ENCODE assay signal across 13 cellular contexts in the genomic region with DNA sequence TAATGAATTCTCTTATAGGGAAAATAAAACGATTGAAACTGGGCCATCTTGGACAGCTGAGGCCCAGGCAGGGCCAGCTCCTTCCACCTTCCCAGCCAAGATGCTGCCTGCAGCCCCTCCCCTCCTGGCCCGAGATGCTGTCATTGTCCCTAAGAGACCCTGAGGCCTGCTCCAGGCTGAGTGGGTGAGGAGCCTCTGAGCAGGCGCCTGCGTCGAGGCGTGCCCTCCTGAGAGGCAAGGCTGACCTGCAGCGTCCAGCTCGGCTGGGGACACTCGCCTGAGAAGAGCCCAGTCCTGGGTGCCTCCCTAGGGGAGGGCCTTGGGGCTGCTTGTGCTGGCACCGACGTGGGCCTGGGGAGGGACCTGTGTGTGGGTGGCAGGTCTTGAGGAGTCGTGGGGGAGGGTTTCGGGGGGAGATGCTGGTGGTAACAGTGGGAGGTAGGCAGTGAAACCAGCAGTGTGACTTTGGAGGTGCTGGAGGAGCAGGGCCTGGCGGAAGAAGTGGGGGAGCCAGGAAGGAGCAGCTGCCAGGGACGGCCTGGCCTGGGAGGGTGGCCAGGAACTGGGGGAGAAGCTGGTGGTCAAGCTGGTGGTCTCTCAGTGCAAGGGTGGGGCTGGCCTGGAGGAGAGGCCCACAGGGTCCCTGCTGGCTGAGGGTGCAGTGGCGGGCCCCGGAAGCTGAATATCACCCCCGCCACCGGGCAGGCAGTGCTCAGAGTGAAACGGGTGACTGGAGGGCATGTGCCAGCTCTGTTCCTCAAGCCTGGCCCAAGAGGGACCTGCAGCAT. TPM values are rescaled to one million over a fixed set of nuclear protein-coding genes. Genes with fewer than 3 reads are reported as not detected.
A peak's percentile ranks its signal among the peaks of the same experiment; 100 is the strongest.
DNase-seq lines count a peak whose midpoint lies in the region; ATAC-seq and TF ChIP-seq lines count a peak whose summit lies in the region.
"Had no signal": no experiment of that assay in that cellular context is flagged by ENCODE, and none has a peak within 500 bp of the region (broad histone marks: within the 10 kb centered on the region; RNA-seq: fewer than 3 reads in every experiment).

No MANE protein-coding gene starts in this region.

- H3K36me3 ChIP-seq in BLaER1 treated with 17β-estradiol and CSF1 and Interleukin-3, amounts not matched to agents 10 nM and 100 nM, result peaks cover 0 to 2% (median 0%) of the 10 kb centered on the region in 11 experiments; a peak in 3 of 22 replicates
- H3K36me3 ChIP-seq in ascending aorta, result no peaks in the 10 kb centered on the region
- no peaks in the 10 kb centered on the region for H3K36me3 ChIP-seq in iPS-20b (ENCODE audit: insufficient read depth, low read depth, low read length)
- H3K36me3 ChIP-seq: neutrophil had no signal

- no peak for TF ChIP-seq CTCF in ascending aorta (IDR thresholded peaks at IDR 0.05)

- ATAC-seq in GM21528 (IDR thresholded peaks at IDR 0.05; ENCODE audit: low FRiP score, unreplicated experiment), result no peak
- no peak for ATAC-seq in GM18873 (IDR thresholded peaks at IDR 0.05; ENCODE audit: low FRiP score, unreplicated experiment)
- no peak for ATAC-seq in GM19395 (IDR thresholded peaks at IDR 0.05; ENCODE audit: unreplicated experiment)

- DNase-seq in ascending aorta (ENCODE audit: low spot score in 2 of 2), result no peak
- no peak for DNase-seq in activated naive CD4-positive, alpha-beta T cell treated with Interleukin-2 at 50 U/mL for 16 hours
- DNase-seq: stimulated activated CD4-positive, alpha-beta T cell treated with anti-CD3 and anti-CD28 coated beads, Interleukin-1b, Interleukin-23, amount 100 ng/mL, for 48 hours; stimulated activated naive CD4-positive, alpha-beta T cell treated with Interleukin-2 at 50 U/mL for 16 hours; T1000 had no signal

- peak overlapping the region in 10 of 11 experiments; percentile 27 to 85 (median 60); a peak in 19 of 22 replicates for H3K9ac ChIP-seq in BLaER1 treated with 17β-estradiol and CSF1 and Interleukin-3, amounts not matched to agents 10 nM and 100 nM
- H3K9ac ChIP-seq in iPS-20b (ENCODE audit: low read depth, low read length), result 0 out of 2 replicates have a peak overlapping the region, but pooled peaks have one; percentile 51

- H3K4me3 ChIP-seq in BLaER1 treated with 17β-estradiol and CSF1 and Interleukin-3, amounts not matched to agents 10 nM and 100 nM, result no peak overlapping the region; a peak in 1 of 20 replicates
- H3K4me3 ChIP-seq in ascending aorta (no peak overlapping the region), iPS-20b (ENCODE audit: low read length) (no peak overlapping the region), skin epidermis (no peak overlapping the region)

- peak overlapping the region; percentile 86 to 100 (median 100) for H3K4me2 ChIP-seq in BLaER1 treated with 17β-estradiol and CSF1 and Interleukin-3, amounts not matched to agents 10 nM and 100 nM

- H3K4me1 ChIP-seq in BLaER1 treated with 17β-estradiol and CSF1 and Interleukin-3, amounts not matched to agents 10 nM and 100 nM, result peaks cover 91 to 100% (median 99%) of the 10 kb centered on the region in 10 experiments
- H3K4me1 ChIP-seq in ascending aorta (peaks cover 2 to 3% of the 10 kb centered on the region in 2 donors), iPS-20b (ENCODE audit: insufficient read depth, low read length) (peaks cover 5% of the 10 kb centered on the region)

- H3K9me3 ChIP-seq in BLaER1 treated with 17β-estradiol and CSF1 and Interleukin-3, amounts not matched to agents 10 nM and 100 nM (replicated peaks in 1 of 11), result no peaks in the 10 kb centered on the region
- H3K9me3 ChIP-seq in ascending aorta (no peaks in the 10 kb centered on the region), iPS-20b (ENCODE audit: insufficient read depth, low read depth, low read length) (no peaks in the 10 kb centered on the region)
- H3K9me3 ChIP-seq: neutrophil had no signal

- H3K27me3 ChIP-seq in BLaER1 treated with 17β-estradiol and CSF1 and Interleukin-3, amounts not matched to agents 10 nM and 100 nM, result peaks cover 0 to 20% (median 0%) of the 10 kb centered on the region in 11 experiments; a peak in 4 of 22 replicates
- H3K27me3 ChIP-seq in ascending aorta, result no peaks in the 10 kb centered on the region
- no peaks in the 10 kb centered on the region for H3K27me3 ChIP-seq in iPS-20b (ENCODE audit: insufficient read depth, low read length)

- H4K20me1 ChIP-seq in BLaER1 treated with 17β-estradiol and CSF1 and Interleukin-3, amounts not matched to agents 10 nM and 100 nM, result peaks cover 0 to 78% (median 31%) of the 10 kb centered on the region in 11 experiments; a peak in 15 of 22 replicates

- H3K27ac ChIP-seq in BLaER1 treated with 17β-estradiol and CSF1 and Interleukin-3, amounts not matched to agents 10 nM and 100 nM, result peak overlapping the region; percentile 41 to 92 (median 67); a peak in 20 of 22 replicates
- H3K27ac ChIP-seq in ascending aorta, result peak overlapping the region; percentile 34 to 76
- H3K27ac ChIP-seq in iPS-20b (ENCODE audit: low read length), result no peak overlapping the region
- peak overlapping the region in 19 of 21 experiments; percentile 2 to 88 (median 56) for H3K27ac ChIP-seq in skin epidermis
- H3K27ac ChIP-seq: neutrophil had no signal

- intact Hi-C loops in ascending aorta (cut with DNase I), result no loop called here

RNA-seq across cellular contexts. Expression of gene GPR146, which starts 7.9 kb away (rescaled TPM):
- total RNA-seq in ascending aorta, result 224 TPM

RNA-seq across cellular contexts. Expression of gene GPER1, which starts 35.7 kb away (rescaled TPM):
- total RNA-seq in ascending aorta, result 11.3 TPM
- total RNA-seq: activated CD8-positive, alpha-beta memory T cell treated with anti-CD3 and anti-CD28 coated beads for 36 hours had no signal
